1 cellular context compared by ENCODE assay signal in genomic region chr13:85261757-85262346, GRCh38.
TF ChIP-seq lines count a peak whose summit lies in the region.

No MANE protein-coding gene starts in this region.

TF ChIP-seq in GM23338, 12 proteins besides CTCF, POLR2A, EP300 and RAD21 (continued from another document):
- no peak for TF ChIP-seq ZNF462 (CRISPR knock-in tag; IDR thresholded peaks at IDR 0.05)
- no peak for TF ChIP-seq ZNF331 (CRISPR knock-in tag; IDR thresholded peaks at IDR 0.05; ENCODE audit: low read depth)
- TF ChIP-seq CREB1 (CRISPR knock-in tag; IDR thresholded peaks at IDR 0.05; ENCODE audit: low read depth), result no peak
- no peak for TF ChIP-seq JUNB (IDR thresholded peaks at IDR 0.05; ENCODE audit: unreplicated experiment)
- no peak for TF ChIP-seq REST (IDR thresholded peaks at IDR 0.05; ENCODE audit: unreplicated experiment)
- no peak for TF ChIP-seq EZH2 (IDR thresholded peaks at IDR 0.05; ENCODE audit: low read depth, unreplicated experiment)
- TF ChIP-seq NANOG (IDR thresholded peaks at IDR 0.05; ENCODE audit: borderline replicate concordance), result no peak
- no peak for TF ChIP-seq ETS1 (IDR thresholded peaks at IDR 0.05)
- no peak for TF ChIP-seq EZH2phosphoT487 (IDR thresholded peaks at IDR 0.05; ENCODE audit: unreplicated experiment)
